ENCODE assay signal across 1 cellular context in genomic region chr12:7091171-7091570, GRCh38.
TF ChIP-seq lines count a peak whose summit lies in the region.

No MANE protein-coding gene starts in this region.

TF ChIP-seq in IMR-90, 13 proteins besides CTCF, POLR2A, EP300 and RAD21 (continued from another document):
- TF ChIP-seq, protein P1, sequence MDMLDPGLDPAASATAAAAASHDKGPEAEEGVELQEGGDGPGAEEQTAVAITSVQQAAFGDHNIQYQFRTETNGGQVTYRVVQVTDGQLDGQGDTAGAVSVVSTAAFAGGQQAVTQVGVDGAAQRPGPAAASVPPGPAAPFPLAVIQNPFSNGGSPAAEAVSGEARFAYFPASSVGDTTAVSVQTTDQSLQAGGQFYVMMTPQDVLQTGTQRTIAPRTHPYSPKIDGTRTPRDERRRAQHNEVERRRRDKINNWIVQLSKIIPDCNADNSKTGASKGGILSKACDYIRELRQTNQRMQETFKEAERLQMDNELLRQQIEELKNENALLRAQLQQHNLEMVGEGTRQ (IDR thresholded peaks at IDR 0.05; ENCODE audit: low read depth, low read length) = no peak
